Comparison of ENCODE assay signal across 8 cellular contexts in the genomic region with DNA sequence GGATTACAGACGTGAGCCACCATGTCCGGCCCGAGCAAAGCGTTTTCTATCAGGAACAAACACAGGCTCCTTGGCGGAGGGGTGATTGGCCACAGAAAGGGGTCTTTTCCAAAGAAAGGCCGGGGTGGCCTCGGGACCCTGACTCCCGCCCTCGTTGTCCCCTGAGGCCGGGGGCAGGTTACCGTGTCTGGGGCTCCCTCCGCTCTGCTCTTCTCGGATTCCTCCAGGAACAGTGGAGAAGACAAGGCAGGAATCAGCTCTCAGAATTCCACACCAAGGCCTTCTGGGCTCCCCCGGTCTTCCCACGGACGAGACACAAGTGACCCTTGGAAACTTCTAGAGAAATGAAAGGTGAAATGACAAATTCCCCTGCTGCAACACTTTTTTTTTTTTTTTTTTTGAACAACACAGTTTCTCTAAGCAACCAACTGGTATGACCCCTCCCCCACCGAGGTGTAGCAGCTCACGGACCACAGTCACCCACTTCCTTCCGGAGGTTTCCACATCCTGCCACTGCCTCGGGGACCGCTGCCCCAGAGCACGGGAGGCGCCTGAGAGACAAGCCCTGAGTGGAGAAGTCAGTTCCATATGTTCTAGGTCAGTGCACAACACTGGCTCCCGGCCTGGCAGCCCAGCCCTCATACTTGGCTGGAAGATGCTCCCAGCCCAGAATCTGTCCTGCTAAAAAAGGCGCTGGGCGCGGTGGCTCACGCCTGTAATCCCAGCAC. TPM values are rescaled to one million over a fixed set of nuclear protein-coding genes. Genes with fewer than 3 reads are reported as not detected.
DNase-seq lines count a peak whose midpoint lies in the region; ATAC-seq lines count a peak whose summit lies in the region.

No MANE protein-coding gene starts in this region.

- peaks cover 12 to 18% of the 10 kb centered on the region in 2 experiments for H3K4me1 ChIP-seq in trophoblast cell (ENCODE audit: control insufficient read depth in 1 of 2, insufficient read depth in 2 of 2, low read length in 2 of 2)

- peak overlapping the region; percentile 15 for H4K91ac ChIP-seq in trophoblast cell (ENCODE audit: low read depth, low read length)

- peak overlapping the region; percentile 99 for H3K4me3 Mint-ChIP-seq in activated CD4-positive, alpha-beta memory T cell treated with anti-CD3 and anti-CD28 coated beads for 36 hours
- peak overlapping the region; percentile 96 to 98 for H3K4me3 Mint-ChIP-seq in effector memory CD8-positive, alpha-beta T cell

- H3K9me3 ChIP-seq in KOPT-K1 (ENCODE audit: insufficient read depth, low read length, poor library complexity, severe bottlenecking) (no peaks in the 10 kb centered on the region), trophoblast cell (ENCODE audit: insufficient read depth, low read depth, low read length) (no peaks in the 10 kb centered on the region)

- H3K79me1 ChIP-seq in trophoblast cell (ENCODE audit: low read length), result peaks cover 13% of the 10 kb centered on the region

- H2BK12ac ChIP-seq in trophoblast cell (ENCODE audit: low read length), result no peak overlapping the region

- H2AK5ac ChIP-seq in trophoblast cell (ENCODE audit: low read length), result no peak overlapping the region

- peaks cover 42% of the 10 kb centered on the region for H3K36me3 Mint-ChIP-seq in activated CD4-positive, alpha-beta memory T cell treated with anti-CD3 and anti-CD28 coated beads for 36 hours
- peaks cover 72% of the 10 kb centered on the region for H3K36me3 Mint-ChIP-seq in effector memory CD8-positive, alpha-beta T cell (ENCODE audit: insufficient read depth)

- no peak overlapping the region for H3K4ac ChIP-seq in trophoblast cell (ENCODE audit: low read depth, low read length)

- H2BK120ac ChIP-seq in trophoblast cell (ENCODE audit: insufficient read depth, low read length, poor library complexity), result no peak overlapping the region

- CTCF ChIA-PET in activated CD4-positive, alpha-beta memory T cell treated with anti-CD3 and anti-CD28 coated beads for 36 hours (lab: Charles Lee), result interaction anchor here (0.9 to 1.2 kb wide), 3 partner anchors 33 to 185 kb away, joined by 3 read pairs; no protein-coding TSS in a partner anchor

- WGBS in trophoblast cell (ENCODE audit: extremely low coverage, insufficient coverage, insufficient read length), result no CpG with 5 or more reads among the region's 28 CpGs

- H3K27me3 ChIP-seq in trophoblast cell (ENCODE audit: insufficient read depth, low read length), result no peaks in the 10 kb centered on the region

- peaks cover 7% of the 10 kb centered on the region; the same call in 1 of the 2 replicates for H3K36me3 ChIP-seq in KOPT-K1 (ENCODE audit: insufficient read depth, low read length)
- H3K36me3 ChIP-seq in trophoblast cell (ENCODE audit: control insufficient read depth in 1 of 2, insufficient read depth in 2 of 2, low read length in 2 of 2), result peaks cover 25 to 32% of the 10 kb centered on the region in 2 experiments

- no peak overlapping the region for H3K18ac ChIP-seq in trophoblast cell (ENCODE audit: low read length)

- H3K23ac ChIP-seq in trophoblast cell (ENCODE audit: low read length), result no peak overlapping the region

- H4K8ac ChIP-seq in trophoblast cell (ENCODE audit: low read depth, low read length), result no peak overlapping the region

- no peak overlapping the region for H3K4me3 ChIP-seq in trophoblast cell (ENCODE audit: low read depth, low read length)

- H2BK5ac ChIP-seq in trophoblast cell (ENCODE audit: low read depth, low read length, poor library complexity), result no peak overlapping the region

- H3K4me1 Mint-ChIP-seq in activated CD4-positive, alpha-beta memory T cell treated with anti-CD3 and anti-CD28 coated beads for 36 hours (ENCODE audit: low read depth), result peaks cover 59% of the 10 kb centered on the region
- H3K4me1 Mint-ChIP-seq in effector memory CD8-positive, alpha-beta T cell (ENCODE audit: low read depth in 2 of 2), result peaks cover 72 to 74% of the 10 kb centered on the region in 2 donors

- intact Hi-C loops in activated CD4-positive, alpha-beta memory T cell treated with anti-CD3 and anti-CD28 coated beads for 36 hours (cut with micrococcal nuclease), result loop anchor here (1.0 to 5.0 kb wide), 5 partner anchors 11 to 203 kb away; a partner anchor contains a TSS

- H3K9me3 Mint-ChIP-seq in activated CD4-positive, alpha-beta memory T cell treated with anti-CD3 and anti-CD28 coated beads for 36 hours, result no peaks in the 10 kb centered on the region
- H3K9me3 Mint-ChIP-seq in effector memory CD8-positive, alpha-beta T cell, result no peaks in the 10 kb centered on the region

- H3K4me2 ChIP-seq in trophoblast cell (ENCODE audit: low read length), result no peak overlapping the region

- H3K79me2 ChIP-seq in trophoblast cell (ENCODE audit: control insufficient read depth, insufficient read depth, low read length, poor library complexity), result peaks cover 2% of the 10 kb centered on the region

- no peak overlapping the region for H3K9ac ChIP-seq in trophoblast cell (ENCODE audit: low read length)

- POLR2A ChIA-PET in activated CD4-positive, alpha-beta memory T cell treated with anti-CD3 and anti-CD28 coated beads for 36 hours (lab: Charles Lee), result interaction anchor here (0.6 to 3.6 kb wide), 8 partner anchors 9 to 1713 kb away, joined by 3 to 41 read pairs (median 4); a partner anchor contains a TSS

- H3K27me3 Mint-ChIP-seq in activated CD4-positive, alpha-beta memory T cell treated with anti-CD3 and anti-CD28 coated beads for 36 hours, result no peaks in the 10 kb centered on the region
- no peaks in the 10 kb centered on the region for H3K27me3 Mint-ChIP-seq in effector memory CD8-positive, alpha-beta T cell

- no peak overlapping the region for H3K14ac ChIP-seq in trophoblast cell (ENCODE audit: low read length)

- DNase-seq in GM19240 (ENCODE audit: insufficient read length, low spot score) (peak; percentile 88), trophoblast cell (peak; percentile 55 to 62), AG20443 (ENCODE audit: low spot score) (no peak), NCI-H2227 (lab: John Stamatoyannopoulos, UW; ENCODE audit: unreplicated experiment) (no peak), inferior parietal cortex (ENCODE audit: extremely low spot score) (no peak)
- peak; percentile 97 for DNase-seq in activated CD4-positive, alpha-beta memory T cell treated with anti-CD3 and anti-CD28 coated beads for 36 hours
- peak; percentile 92 to 96 (median 93) for DNase-seq in effector memory CD8-positive, alpha-beta T cell

- peak overlapping the region; percentile 99 for H3K27ac Mint-ChIP-seq in activated CD4-positive, alpha-beta memory T cell treated with anti-CD3 and anti-CD28 coated beads for 36 hours
- peak overlapping the region; percentile 97 to 98 for H3K27ac Mint-ChIP-seq in effector memory CD8-positive, alpha-beta T cell

- H3K27ac ChIP-seq in KOPT-K1 (ENCODE audit: low read depth, low read length, poor library complexity, severe bottlenecking) (peak overlapping the region; percentile 86), trophoblast cell (ENCODE audit: low read depth, low read length) (no peak overlapping the region)

- ATAC-seq in effector memory CD8-positive, alpha-beta T cell (replicated peaks), result peak; percentile 64

- H2AFZ ChIP-seq in trophoblast cell (ENCODE audit: insufficient read depth, low read length, poor library complexity), result no peak overlapping the region

- H4K12ac ChIP-seq in trophoblast cell (ENCODE audit: low read depth, low read length), result no peak overlapping the region

RNA-seq across cellular contexts. Expression of a gene that starts 11.0 kb away (rescaled TPM):
- total RNA-seq in activated CD4-positive, alpha-beta memory T cell treated with anti-CD3 and anti-CD28 coated beads for 36 hours, result 100 to 1,000 TPM; 117 to 122 TPM
- 34.5 and 34.8 TPM in 2 replicates for polyA plus RNA-seq in trophoblast cell (2013)

RNA-seq across cellular contexts. Expression of a gene that starts 11.6 kb away (rescaled TPM):
- 10 to 100 TPM; 14.2 to 16.4 TPM for total RNA-seq in activated CD4-positive, alpha-beta memory T cell treated with anti-CD3 and anti-CD28 coated beads for 36 hours
- 1.2 and 1.5 TPM in 2 replicates for polyA plus RNA-seq in trophoblast cell (2013)

RNA-seq across cellular contexts. Expression of a gene that starts 34.1 kb away (rescaled TPM):
- 100 to 1,000 TPM; 143 to 157 TPM for total RNA-seq in activated CD4-positive, alpha-beta memory T cell treated with anti-CD3 and anti-CD28 coated beads for 36 hours
- 339 and 368 TPM in 2 replicates for polyA plus RNA-seq in trophoblast cell (2013)

Comparison
In these comparisons a context has a peak if more than half of its experiments do, and no peak if none do; other contexts are left out.
1. DNase-seq: peak in GM19240 (single experiment), activated CD4-positive, alpha-beta memory T cell treated with anti-CD3 and anti-CD28 coated beads for 36 hours (single experiment), effector memory CD8-positive, alpha-beta T cell (3 of 3) and trophoblast cell (2 of 2); none in AG20443 (single experiment), NCI-H2227 (single experiment) and inferior parietal cortex (single experiment).